Comparison of ENCODE assay signal across 27 cellular contexts in genomic region chr1:181987996-181988395, GRCh38.
"Had no signal": no experiment of that assay in that cellular context is flagged by ENCODE, and none has a peak within 500 bp of the region (broad histone marks: within the 10 kb centered on the region; RNA-seq: fewer than 3 reads in every experiment).

No MANE protein-coding gene starts in this region.

- H3K27ac ChIP-seq: colonic mucosa, epithelial cell of prostate, esophagus squamous epithelium, gastrocnemius medialis, heart right ventricle, left lung, lower lobe of right lung had no signal

- H3K36me3 Mint-ChIP-seq: mesothelial cell of epicardium, naive B cell had no signal

- H3K9me3 Mint-ChIP-seq: dendritic cell treated with granulocyte-macrophage colony-stimulating factor and Interleukin-4, amounts not matched to agents 40 ng/mL and 50 ng/mL, for 4 days; effector memory CD8-positive, alpha-beta T cell; endodermal cell; mesothelial cell of epicardium; naive B cell had no signal

- H3K9me3 ChIP-seq: colonic mucosa, esophagus squamous epithelium, gastrocnemius medialis, heart right ventricle, left lung, lower lobe of right lung, mucosa of descending colon had no signal

- ATAC-seq: effector memory CD8-positive, alpha-beta T cell; esophagus mucosa; gastrocnemius medialis; heart right ventricle; left cardiac atrium; left lung; left ventricle myocardium superior; lower lobe of right lung; mucosa of descending colon had no signal

- H3K4me3 ChIP-seq: colonic mucosa, esophagus squamous epithelium, gastrocnemius medialis, heart right ventricle, left lung, lower lobe of right lung, mucosa of descending colon had no signal

- H3K27ac Mint-ChIP-seq: dendritic cell treated with granulocyte-macrophage colony-stimulating factor and Interleukin-4, amounts not matched to agents 40 ng/mL and 50 ng/mL, for 4 days; effector memory CD8-positive, alpha-beta T cell; endodermal cell; mesothelial cell of epicardium; naive B cell had no signal

- H3K36me3 ChIP-seq: colonic mucosa, esophagus squamous epithelium, gastrocnemius medialis, heart right ventricle, left lung, lower lobe of right lung had no signal

- H3K4me3 Mint-ChIP-seq: dendritic cell treated with granulocyte-macrophage colony-stimulating factor and Interleukin-4, amounts not matched to agents 40 ng/mL and 50 ng/mL, for 4 days; effector memory CD8-positive, alpha-beta T cell; endodermal cell; mesothelial cell of epicardium; naive B cell had no signal

- H3K27me3 ChIP-seq: colonic mucosa, gastrocnemius medialis, left lung had no signal

- DNase-seq: colonic mucosa; cortex of kidney; effector CD8-positive, alpha-beta T cell; effector memory CD8-positive, alpha-beta T cell; endodermal cell; erythroblast; esophagus squamous epithelium; foreskin fibroblast; gastrocnemius medialis; glutamatergic neuron; head of caudate nucleus; heart right ventricle; hippocampal formation; left cardiac atrium; left lung; left ventricle myocardium superior; lower lobe of right lung; mesenchymal stem cell; mucosa of descending colon; naive B cell had no signal

- FAIRE-seq: endometrium, islet of Langerhans, keratinocyte had no signal

- H3K4me1 ChIP-seq: colonic mucosa, esophagus squamous epithelium, gastrocnemius medialis, left lung, lower lobe of right lung had no signal

- H3K4me1 Mint-ChIP-seq: naive B cell had no signal
